ENCODE assay signal across 30 cellular contexts in genomic region chr15:69887553-69887952, GRCh38.
"Had no signal": no experiment of that assay in that cellular context is flagged by ENCODE, and none has a peak within 500 bp of the region (broad histone marks: within the 10 kb centered on the region; RNA-seq: fewer than 3 reads in every experiment).

No MANE protein-coding gene starts in this region.

- H3K79me2 ChIP-seq: hepatocyte, parathyroid adenoma had no signal

- H3K4me1 Mint-ChIP-seq: stimulated activated effector memory CD8-positive, alpha-beta T cell treated with anti-CD3 and anti-CD28 coated beads, Interleukin-12 subunit alpha, Interleukin-12 subunit beta, amount 100 ng/mL, for 72 hours had no signal

- H3K4me1 ChIP-seq: colonic mucosa, esophagus muscularis mucosa, foreskin keratinocyte, gastroesophageal sphincter, heart left ventricle, left lung, parathyroid adenoma, sigmoid colon, tibial artery had no signal

- H3K9me3 ChIP-seq: colonic mucosa, esophagus muscularis mucosa, gastroesophageal sphincter, left lung, mucosa of descending colon, right atrium auricular region, sigmoid colon, testis had no signal

- H3K36me3 ChIP-seq: colonic mucosa, esophagus muscularis mucosa, gastroesophageal sphincter, heart left ventricle, left lung, right atrium auricular region, sigmoid colon, tibial artery had no signal

- H3K27me3 ChIP-seq: colonic mucosa, hepatocyte, right atrium auricular region, testis had no signal

- H3K9me3 Mint-ChIP-seq: dendritic cell treated with granulocyte-macrophage colony-stimulating factor and Interleukin-4, amounts not matched to agents 40 ng/mL and 50 ng/mL, for 4 days; natural killer cell treated with Interleukin-12 subunit alpha and Interleukin-12 subunit beta and Interleukin-15 and Interleukin-18, amount 100 ng/mL, for 72 hours had no signal

- H3K9ac ChIP-seq: parathyroid adenoma had no signal

- ATAC-seq: foreskin keratinocyte; gastroesophageal sphincter; heart left ventricle; left lung; mucosa of descending colon; natural killer cell treated with Interleukin-12 subunit alpha and Interleukin-12 subunit beta and Interleukin-15 and Interleukin-18, amount 100 ng/mL, for 72 hours; stimulated activated effector memory CD8-positive, alpha-beta T cell treated with anti-CD3 and anti-CD28 coated beads, Interleukin-12 subunit alpha, Interleukin-12 subunit beta, amount 100 ng/mL, for 72 hours; stimulated activated naive CD8-positive, alpha-beta T cell treated with anti-CD3 and anti-CD28 coated beads, Interleukin-15, Interleukin-2, amounts not matched to agents 100 U/mL and 50 U/mL, for 24 hours had no signal

- H3K27ac ChIP-seq: colonic mucosa, epithelial cell of prostate, esophagus muscularis mucosa, foreskin keratinocyte, gastroesophageal sphincter, heart left ventricle, hepatocyte, left lung, parathyroid adenoma, right atrium auricular region, sigmoid colon, testis, tibial artery had no signal

- H2AFZ ChIP-seq: hepatocyte, parathyroid adenoma had no signal

- H3K4me3 Mint-ChIP-seq: dendritic cell treated with granulocyte-macrophage colony-stimulating factor and Interleukin-4, amounts not matched to agents 40 ng/mL and 50 ng/mL, for 4 days; endodermal cell; mesothelial cell of epicardium; natural killer cell treated with Interleukin-12 subunit alpha and Interleukin-12 subunit beta and Interleukin-15 and Interleukin-18, amount 100 ng/mL, for 72 hours; neural crest cell; stimulated activated effector memory CD8-positive, alpha-beta T cell treated with anti-CD3 and anti-CD28 coated beads, Interleukin-12 subunit alpha, Interleukin-12 subunit beta, amount 100 ng/mL, for 72 hours; type B pancreatic cell had no signal

- H3K27ac Mint-ChIP-seq: dendritic cell treated with granulocyte-macrophage colony-stimulating factor and Interleukin-4, amounts not matched to agents 40 ng/mL and 50 ng/mL, for 4 days; endodermal cell; mesothelial cell of epicardium; natural killer cell treated with Interleukin-12 subunit alpha and Interleukin-12 subunit beta and Interleukin-15 and Interleukin-18, amount 100 ng/mL, for 72 hours; progenitor cell of endocrine pancreas; stimulated activated effector memory CD8-positive, alpha-beta T cell treated with anti-CD3 and anti-CD28 coated beads, Interleukin-12 subunit alpha, Interleukin-12 subunit beta, amount 100 ng/mL, for 72 hours; type B pancreatic cell had no signal

- H3K36me3 Mint-ChIP-seq: mesothelial cell of epicardium; natural killer cell treated with Interleukin-12 subunit alpha and Interleukin-12 subunit beta and Interleukin-15 and Interleukin-18, amount 100 ng/mL, for 72 hours; stimulated activated effector memory CD8-positive, alpha-beta T cell treated with anti-CD3 and anti-CD28 coated beads, Interleukin-12 subunit alpha, Interleukin-12 subunit beta, amount 100 ng/mL, for 72 hours had no signal

- DNase-seq: colonic mucosa; effector CD8-positive, alpha-beta T cell; endodermal cell; foreskin keratinocyte; heart left ventricle; kidney; left lung; mesenchymal stem cell; mucosa of descending colon; naive B cell; sigmoid colon; stimulated activated CD4-positive, alpha-beta T cell treated with anti-CD3 and anti-CD28 coated beads, Interleukin-2, amount 100 ng/mL, for 24 hours; stimulated activated CD4-positive, alpha-beta T cell treated with anti-CD3 and anti-CD28 coated beads, Interleukin-4, amount 100 ng/mL, for 24 hours; stimulated activated naive CD8-positive, alpha-beta T cell treated with anti-CD3 and anti-CD28 coated beads, Interleukin-15, Interleukin-2, amounts not matched to agents 100 U/mL and 50 U/mL, for 24 hours; substantia nigra; testis; tibial artery had no signal

- H3K4me3 ChIP-seq: colonic mucosa, esophagus muscularis mucosa, gastroesophageal sphincter, heart left ventricle, hepatocyte, left lung, mucosa of descending colon, right atrium auricular region, sigmoid colon, testis, tibial artery had no signal

- FAIRE-seq: kidney had no signal

- H3K4me2 ChIP-seq: hepatocyte had no signal
